In genomic region chr3:177713921-177714900, GRCh38 we compare ENCODE assay signal across 1 cellular context.
TF ChIP-seq lines count a peak whose summit lies in the region.

No MANE protein-coding gene starts in this region.

TF ChIP-seq in GM23338, 12 proteins besides CTCF, POLR2A, EP300 and RAD21 (continued from another document):
- TF ChIP-seq, protein P1, sequence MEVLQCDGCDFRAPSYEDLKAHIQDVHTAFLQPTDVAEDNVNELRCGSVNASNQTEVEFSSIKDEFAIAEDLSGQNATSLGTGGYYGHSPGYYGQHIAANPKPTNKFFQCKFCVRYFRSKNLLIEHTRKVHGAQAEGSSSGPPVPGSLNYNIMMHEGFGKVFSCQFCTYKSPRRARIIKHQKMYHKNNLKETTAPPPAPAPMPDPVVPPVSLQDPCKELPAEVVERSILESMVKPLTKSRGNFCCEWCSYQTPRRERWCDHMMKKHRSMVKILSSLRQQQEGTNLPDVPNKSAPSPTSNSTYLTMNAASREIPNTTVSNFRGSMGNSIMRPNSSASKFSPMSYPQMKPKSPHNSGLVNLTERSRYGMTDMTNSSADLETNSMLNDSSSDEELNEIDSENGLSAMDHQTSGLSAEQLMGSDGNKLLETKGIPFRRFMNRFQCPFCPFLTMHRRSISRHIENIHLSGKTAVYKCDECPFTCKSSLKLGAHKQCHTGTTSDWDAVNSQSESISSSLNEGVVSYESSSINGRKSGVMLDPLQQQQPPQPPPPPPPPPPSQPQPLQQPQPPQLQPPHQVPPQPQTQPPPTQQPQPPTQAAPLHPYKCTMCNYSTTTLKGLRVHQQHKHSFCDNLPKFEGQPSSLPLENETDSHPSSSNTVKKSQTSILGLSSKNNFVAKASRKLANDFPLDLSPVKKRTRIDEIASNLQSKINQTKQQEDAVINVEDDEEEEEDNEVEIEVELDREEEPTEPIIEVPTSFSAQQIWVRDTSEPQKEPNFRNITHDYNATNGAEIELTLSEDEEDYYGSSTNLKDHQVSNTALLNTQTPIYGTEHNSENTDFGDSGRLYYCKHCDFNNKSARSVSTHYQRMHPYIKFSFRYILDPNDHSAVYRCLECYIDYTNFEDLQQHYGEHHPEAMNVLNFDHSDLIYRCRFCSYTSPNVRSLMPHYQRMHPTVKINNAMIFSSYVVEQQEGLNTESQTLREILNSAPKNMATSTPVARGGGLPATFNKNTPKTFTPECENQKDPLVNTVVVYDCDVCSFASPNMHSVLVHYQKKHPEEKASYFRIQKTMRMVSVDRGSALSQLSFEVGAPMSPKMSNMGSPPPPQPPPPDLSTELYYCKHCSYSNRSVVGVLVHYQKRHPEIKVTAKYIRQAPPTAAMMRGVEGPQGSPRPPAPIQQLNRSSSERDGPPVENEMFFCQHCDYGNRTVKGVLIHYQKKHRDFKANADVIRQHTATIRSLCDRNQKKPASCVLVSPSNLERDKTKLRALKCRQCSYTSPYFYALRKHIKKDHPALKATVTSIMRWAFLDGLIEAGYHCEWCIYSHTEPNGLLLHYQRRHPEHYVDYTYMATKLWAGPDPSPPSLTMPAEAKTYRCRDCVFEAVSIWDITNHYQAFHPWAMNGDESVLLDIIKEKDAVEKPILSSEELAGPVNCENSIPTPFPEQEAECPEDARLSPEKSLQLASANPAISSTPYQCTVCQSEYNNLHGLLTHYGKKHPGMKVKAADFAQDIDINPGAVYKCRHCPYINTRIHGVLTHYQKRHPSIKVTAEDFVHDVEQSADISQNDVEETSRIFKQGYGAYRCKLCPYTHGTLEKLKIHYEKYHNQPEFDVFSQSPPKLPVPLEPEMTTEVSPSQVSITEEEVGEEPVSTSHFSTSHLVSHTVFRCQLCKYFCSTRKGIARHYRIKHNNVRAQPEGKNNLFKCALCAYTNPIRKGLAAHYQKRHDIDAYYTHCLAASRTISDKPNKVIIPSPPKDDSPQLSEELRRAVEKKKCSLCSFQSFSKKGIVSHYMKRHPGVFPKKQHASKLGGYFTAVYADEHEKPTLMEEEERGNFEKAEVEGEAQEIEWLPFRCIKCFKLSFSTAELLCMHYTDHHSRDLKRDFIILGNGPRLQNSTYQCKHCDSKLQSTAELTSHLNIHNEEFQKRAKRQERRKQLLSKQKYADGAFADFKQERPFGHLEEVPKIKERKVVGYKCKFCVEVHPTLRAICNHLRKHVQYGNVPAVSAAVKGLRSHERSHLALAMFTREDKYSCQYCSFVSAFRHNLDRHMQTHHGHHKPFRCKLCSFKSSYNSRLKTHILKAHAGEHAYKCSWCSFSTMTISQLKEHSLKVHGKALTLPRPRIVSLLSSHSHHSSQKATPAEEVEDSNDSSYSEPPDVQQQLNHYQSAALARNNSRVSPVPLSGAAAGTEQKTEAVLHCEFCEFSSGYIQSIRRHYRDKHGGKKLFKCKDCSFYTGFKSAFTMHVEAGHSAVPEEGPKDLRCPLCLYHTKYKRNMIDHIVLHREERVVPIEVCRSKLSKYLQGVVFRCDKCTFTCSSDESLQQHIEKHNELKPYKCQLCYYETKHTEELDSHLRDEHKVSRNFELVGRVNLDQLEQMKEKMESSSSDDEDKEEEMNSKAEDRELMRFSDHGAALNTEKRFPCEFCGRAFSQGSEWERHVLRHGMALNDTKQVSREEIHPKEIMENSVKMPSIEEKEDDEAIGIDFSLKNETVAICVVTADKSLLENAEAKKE (CRISPR knock-in tag; IDR thresholded peaks at IDR 0.05): 0 out of 2 replicates have a peak, but pooled peaks have one; percentile 45
